8 cellular contexts compared by ENCODE assay signal in the genomic region with DNA sequence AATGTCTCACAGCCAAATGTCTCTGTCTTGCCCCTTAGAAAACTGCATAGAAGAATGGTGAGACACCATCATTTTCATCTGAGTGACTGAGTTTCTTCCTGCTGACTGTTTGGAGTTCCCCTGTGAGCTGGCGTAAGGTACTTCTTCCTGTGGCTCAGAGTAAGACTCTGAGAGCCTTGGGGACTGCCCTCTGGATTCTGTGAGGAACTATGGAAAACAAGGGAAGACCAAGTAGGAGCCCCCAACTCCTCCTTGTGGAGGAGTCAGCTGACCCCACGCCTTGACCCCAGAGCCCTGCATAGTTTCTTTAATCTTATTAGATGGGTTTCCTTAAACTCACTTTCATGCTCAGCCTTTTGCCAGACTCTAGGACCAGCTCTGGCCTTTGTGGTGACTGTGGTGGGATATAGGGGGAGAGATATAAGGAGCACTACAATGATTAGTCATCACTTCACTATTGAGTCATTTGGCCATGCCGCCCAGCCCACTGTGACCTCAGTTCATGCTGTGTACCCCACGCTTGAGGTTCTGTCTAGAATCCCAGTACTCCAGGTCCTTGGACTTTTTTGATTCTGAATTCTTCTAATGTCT. TPM values are rescaled to one million over a fixed set of nuclear protein-coding genes. Genes with fewer than 3 reads are reported as not detected.
DNase-seq lines count a peak whose midpoint lies in the region; ATAC-seq, FAIRE-seq and TF ChIP-seq lines count a peak whose summit lies in the region.

No MANE protein-coding gene starts in this region.

- H3K4me1 ChIP-seq in osteoblast (ENCODE audit: insufficient read depth, low read length) (peaks cover 46% of the 10 kb centered on the region), right cardiac atrium (ENCODE audit: control insufficient read depth, insufficient read depth, low read length) (peaks cover 12% of the 10 kb centered on the region)

- peak overlapping the region; percentile 56 for H3K4me2 ChIP-seq in osteoblast (ENCODE audit: insufficient read depth, low read length)

- H3K4me3 ChIP-seq in NB4 (ENCODE audit: low read depth, low read length) (no peak overlapping the region), osteoblast (ENCODE audit: insufficient read depth, low read length) (no peak overlapping the region), right cardiac atrium (ENCODE audit: low read length) (no peak overlapping the region)

- TF ChIP-seq CTCF in GM10266 (IDR thresholded peaks at IDR 0.05; ENCODE audit: control insufficient read depth, insufficient read depth, low read depth, missing control alignments) (no peak), NB4 (IDR thresholded peaks at IDR 0.05; ENCODE audit: low read depth, low read length) (no peak), osteoblast (IDR thresholded peaks at IDR 0.05; ENCODE audit: extremely low read depth, low read depth, low read length) (no peak)

- FAIRE-seq in H54 (lab: Jason Lieb, UNC), result peak; percentile 85

- intact Hi-C loops in right cardiac atrium (cut with DNase I), result no loop called here

- H3K27ac ChIP-seq in osteoblast (ENCODE audit: low read depth, low read length) (peak overlapping the region; percentile 79), right cardiac atrium (ENCODE audit: low read length) (no peak overlapping the region)

- no peak for ATAC-seq in right cardiac atrium

- H3K36me3 ChIP-seq in osteoblast (ENCODE audit: insufficient read depth, low read length), result no peaks in the 10 kb centered on the region

- WGBS in right cardiac atrium, result 86% methylated on average over 4 of the region's 4 CpGs

- no peak overlapping the region for H2AFZ ChIP-seq in osteoblast (ENCODE audit: low read length)

- H4K20me1 ChIP-seq in osteoblast (ENCODE audit: insufficient read depth, low read length), result no peaks in the 10 kb centered on the region

- no peak for TF ChIP-seq POLR2A in H54 (IDR thresholded peaks at IDR 0.05; ENCODE audit: low read depth, low read length)
- no peak for TF ChIP-seq POLR2A in NB4 (IDR thresholded peaks at IDR 0.05; ENCODE audit: extremely low read depth, insufficient read length)

- H3K27me3 ChIP-seq in osteoblast (ENCODE audit: insufficient read depth, low read length) (no peaks in the 10 kb centered on the region), right cardiac atrium (ENCODE audit: control insufficient read depth, insufficient read depth) (no peaks in the 10 kb centered on the region)

- no peaks in the 10 kb centered on the region for H3K9me3 ChIP-seq in osteoblast (ENCODE audit: low read depth, low read length)
- H3K9me3 ChIP-seq in right cardiac atrium (ENCODE audit: control insufficient read depth, low read length), result no peaks in the 10 kb centered on the region

- peak; percentile 16 for DNase-seq in GM10266 (ENCODE audit: extremely low spot score)
- DNase-seq in H54 (ENCODE audit: insufficient read length, low spot score), result no peak
- DNase-seq in NB4 (ENCODE audit: low read depth), result peak; percentile 79
- DNase-seq in activated T-helper 9 cell treated with anti-CD3 and anti-CD28 coated beads, Interleukin-2, amount 50 U/mL, for 16 hours (ENCODE audit: low read depth), result peak; percentile 46
- DNase-seq in osteoblast (ENCODE audit: insufficient read length, low spot score, missing footprints), result no peak
- DNase-seq in GM19238 (ENCODE audit: insufficient read length, low spot score), result no peak
- no peak for DNase-seq in dedifferentiated amniotic fluid mesenchymal stem cell (ENCODE audit: extremely low spot score)
- DNase-seq in right cardiac atrium, result no peak

- H3K79me2 ChIP-seq in osteoblast (ENCODE audit: insufficient read depth, low read length), result peaks cover 47% of the 10 kb centered on the region

RNA-seq across cellular contexts. Expression of gene FAM133B, which starts 51.8 kb away (rescaled TPM):
- 17.1 and 17.4 TPM in 2 replicates for total RNA-seq in osteoblast
- 10 to 100 TPM; 13.2 to 18.1 (median 15.2) TPM for total RNA-seq in right cardiac atrium
- 16.6 TPM for polyA plus RNA-seq in right cardiac atrium

Comparison
In these comparisons a context has a peak if more than half of its experiments do, and no peak if none do; other contexts are left out.
1. DNase-seq: peak in GM10266 (single experiment), NB4 (single experiment) and activated T-helper 9 cell treated with anti-CD3 and anti-CD28 coated beads, Interleukin-2, amount 50 U/mL, for 16 hours (single experiment); none in H54 (single experiment), osteoblast (single experiment), GM19238 (single experiment), dedifferentiated amniotic fluid mesenchymal stem cell (single experiment) and right cardiac atrium (0 of 3).